ENCODE assay signal across 1 cellular context in genomic region chr4:99949034-99949998, GRCh38.
TF ChIP-seq lines count a peak whose summit lies in the region.

No MANE protein-coding gene starts in this region.

TF ChIP-seq in HepG2, 621 proteins besides CTCF, POLR2A, EP300 and RAD21 (continued from another document and continues in another):
- TF ChIP-seq RBM39 (IDR thresholded peaks at IDR 0.05; ENCODE audit: low read depth, low read length, poor library complexity, severe bottlenecking) (peak; percentile 9), U2AF2 (IDR thresholded peaks at IDR 0.05; ENCODE audit: low read depth, low read length) (no peak), HOXA7 (CRISPR knock-in tag; IDR thresholded peaks at IDR 0.05) (no peak), PTBP1 (IDR thresholded peaks at IDR 0.05; ENCODE audit: low read depth, low read length, poor library complexity, severe bottlenecking) (no peak), ZSCAN25 (CRISPR knock-in tag; IDR thresholded peaks at IDR 0.05) (peak; percentile 56; the same call in 1 of the 2 replicates), HMGXB4 (CRISPR knock-in tag; IDR thresholded peaks at IDR 0.05; ENCODE audit: borderline replicate concordance in 1 of 2, low read depth in 1 of 2) (peak; percentile 79 to 93), ZNF10 (CRISPR knock-in tag; IDR thresholded peaks at IDR 0.05; ENCODE audit: borderline replicate concordance, low read depth) (no peak), ISX (CRISPR knock-in tag; conservative IDR thresholded peaks at IDR 0.05) (no peak), MIER2 (CRISPR knock-in tag; IDR thresholded peaks at IDR 0.05) (no peak), SMARCC2 (IDR thresholded peaks at IDR 0.05) (no peak), MIXL1 (CRISPR knock-in tag; IDR thresholded peaks at IDR 0.05) (no peak), AKAP8 (CRISPR knock-in tag; IDR thresholded peaks at IDR 0.05) (peak; percentile 69; the same call in 1 of the 2 replicates), MTF2 (CRISPR knock-in tag; IDR thresholded peaks at IDR 0.05; ENCODE audit: borderline replicate concordance) (no peak; the same call in 1 of the 2 replicates), GTF3A (CRISPR knock-in tag; conservative IDR thresholded peaks at IDR 0.05) (no peak), MED1 (CRISPR knock-in tag; IDR thresholded peaks at IDR 0.05) (peak; percentile 61; the same call in 1 of the 2 replicates), ZNF83 (CRISPR knock-in tag; IDR thresholded peaks at IDR 0.05; ENCODE audit: borderline replicate concordance) (no peak), KDM4B (CRISPR knock-in tag; IDR thresholded peaks at IDR 0.05) (no peak; the same call in 1 of the 2 replicates), GMEB2 (CRISPR knock-in tag; IDR thresholded peaks at IDR 0.05; ENCODE audit: low read depth) (no peak), NBN (conservative IDR thresholded peaks at IDR 0.05) (no peak), POLR2AphosphoS5 (IDR thresholded peaks at IDR 0.05; ENCODE audit: low read depth, low read length) (0 out of 2 replicates have a peak, but pooled peaks have one; percentile 41), HNRNPK (IDR thresholded peaks at IDR 0.05; ENCODE audit: low read depth, low read length, poor library complexity, severe bottlenecking) (no peak), HDAC1 (CRISPR knock-in tag; IDR thresholded peaks at IDR 0.05) (peak; percentile 44; the same call in 1 of the 2 replicates), SMAD9 (CRISPR knock-in tag; IDR thresholded peaks at IDR 0.05) (no peak), SP5 (CRISPR knock-in tag; IDR thresholded peaks at IDR 0.05; ENCODE audit: borderline replicate concordance, low read depth) (peak; percentile 63; the same call in 1 of the 2 replicates), BORCS8-MEF2B (CRISPR knock-in tag; IDR thresholded peaks at IDR 0.05) (no peak), DMAP1 (CRISPR knock-in tag; IDR thresholded peaks at IDR 0.05) (peak; percentile 71), ZNF577 (CRISPR knock-in tag; IDR thresholded peaks at IDR 0.05; ENCODE audit: borderline replicate concordance, low read depth) (no peak), ZNF275 (CRISPR knock-in tag; IDR thresholded peaks at IDR 0.05; ENCODE audit: borderline replicate concordance) (0 out of 2 replicates have a peak, but pooled peaks have one; percentile 25), ZNF790 (CRISPR knock-in tag; IDR thresholded peaks at IDR 0.05; ENCODE audit: borderline replicate concordance) (no peak; the same call in 1 of the 2 replicates), MTA1 (CRISPR knock-in tag; IDR thresholded peaks at IDR 0.05; ENCODE audit: borderline replicate concordance) (0 out of 2 replicates have a peak, but pooled peaks have one; percentile 45), CSRNP2 (CRISPR knock-in tag; conservative IDR thresholded peaks at IDR 0.05; ENCODE audit: low read depth) (no peak), XRCC5 (optimal IDR thresholded peaks at IDR 0.05; ENCODE audit: low read length) (peak; percentile 74), GTF2F1 (IDR thresholded peaks at IDR 0.05; ENCODE audit: low read length) (no peak), SIX4 (CRISPR knock-in tag; IDR thresholded peaks at IDR 0.05) (no peak), NFIB (CRISPR knock-in tag; IDR thresholded peaks at IDR 0.05; ENCODE audit: borderline replicate concordance) (no peak), PREB (CRISPR knock-in tag; IDR thresholded peaks at IDR 0.05) (no peak), ARNT (IDR thresholded peaks at IDR 0.05) (no peak), ZNF557 (CRISPR knock-in tag; IDR thresholded peaks at IDR 0.05) (no peak), ZBTB25 (CRISPR knock-in tag; IDR thresholded peaks at IDR 0.05) (peak; percentile 79), ZNF333 (CRISPR knock-in tag; IDR thresholded peaks at IDR 0.05; ENCODE audit: borderline replicate concordance) (no peak), ZNF589 (CRISPR knock-in tag; conservative IDR thresholded peaks at IDR 0.05) (no peak), ZNF678 (CRISPR knock-in tag; IDR thresholded peaks at IDR 0.05) (peak; percentile 54; the same call in 1 of the 2 replicates), HMGA1 (CRISPR knock-in tag; conservative IDR thresholded peaks at IDR 0.05) (no peak), ZNF572 (CRISPR knock-in tag; IDR thresholded peaks at IDR 0.05) (no peak), NR2F1 (CRISPR knock-in tag; IDR thresholded peaks at IDR 0.05) (no peak), POLR2AphosphoS2 (IDR thresholded peaks at IDR 0.05; ENCODE audit: low read depth, low read length) (no peak), JDP2 (CRISPR knock-in tag; IDR thresholded peaks at IDR 0.05; ENCODE audit: borderline replicate concordance) (no peak), HMG20A (CRISPR knock-in tag; IDR thresholded peaks at IDR 0.05; ENCODE audit: borderline replicate concordance) (no peak), SRSF1 (optimal IDR thresholded peaks at IDR 0.05; ENCODE audit: low read depth, low read length) (no peak), TSC22D2 (CRISPR knock-in tag; IDR thresholded peaks at IDR 0.05; ENCODE audit: borderline replicate concordance) (no peak), ZNF282 (IDR thresholded peaks at IDR 0.05; ENCODE audit: partially characterized antibody) (no peak), KMT2B (CRISPR knock-in tag; IDR thresholded peaks at IDR 0.05) (peak; percentile 48; the same call in 1 of the 2 replicates), KIAA2018 (CRISPR knock-in tag; IDR thresholded peaks at IDR 0.05; ENCODE audit: borderline replicate concordance) (no peak)
